In genomic region chr16:19717781-19718623, GRCh38 we compare ENCODE assay signal across 1 cellular context.
A peak's percentile ranks its signal among the peaks of the same experiment; 100 is the strongest.
TF ChIP-seq lines count a peak whose summit lies in the region.

Gene IQCK, plus strand, starts transcription at chr16:19718271. Its CDS starts 36 bp downstream, at chr16:19718307.
Gene KNOP1, minus strand, starts transcription at chr16:19718227. Its CDS starts 3,192 bp downstream, at chr16:19715035.

TF ChIP-seq in HepG2, 621 proteins besides CTCF, POLR2A, EP300 and RAD21 (continued from another document and continues in another):
- TF ChIP-seq HMGXB4 (CRISPR knock-in tag; IDR thresholded peaks at IDR 0.05; ENCODE audit: borderline replicate concordance in 1 of 2, low read depth in 1 of 2) (peak; percentile 77 to 92; a peak in 3 of 4 replicates), ETS1 (CRISPR knock-in tag; IDR thresholded peaks at IDR 0.05) (no peak), RFX5 (IDR thresholded peaks at IDR 0.05; ENCODE audit: low read depth, low read length) (no peak), ZNF7 (CRISPR knock-in tag; IDR thresholded peaks at IDR 0.05) (no peak), ARHGAP35 (CRISPR knock-in tag; IDR thresholded peaks at IDR 0.05; ENCODE audit: borderline replicate concordance) (peak; percentile 86; the same call in 1 of the 2 replicates), ZSCAN21 (CRISPR knock-in tag; IDR thresholded peaks at IDR 0.05; ENCODE audit: borderline replicate concordance) (peak; percentile 82; the same call in 1 of the 2 replicates), MED13 (CRISPR knock-in tag; IDR thresholded peaks at IDR 0.05) (peak; percentile 95), ZNF839 (CRISPR knock-in tag; IDR thresholded peaks at IDR 0.05; ENCODE audit: borderline replicate concordance) (peak; percentile 97), SIX4 (CRISPR knock-in tag; IDR thresholded peaks at IDR 0.05) (peak; percentile 34; the same call in 1 of the 2 replicates), ZNF138 (CRISPR knock-in tag; IDR thresholded peaks at IDR 0.05; ENCODE audit: low read depth) (peak; percentile 83), ZNF292 (CRISPR knock-in tag; IDR thresholded peaks at IDR 0.05; ENCODE audit: borderline replicate concordance, low read depth) (peak; percentile 81), DNMT1 (CRISPR knock-in tag; IDR thresholded peaks at IDR 0.05) (no peak; the same call in none of the 2 replicates), ZNF775 (CRISPR knock-in tag; IDR thresholded peaks at IDR 0.05; ENCODE audit: borderline replicate concordance) (peak; percentile 86; the same call in 1 of the 2 replicates), ZNF10 (CRISPR knock-in tag; IDR thresholded peaks at IDR 0.05; ENCODE audit: borderline replicate concordance, low read depth) (0 out of 2 replicates have a peak, but pooled peaks have one; percentile 25), ZNF576 (CRISPR knock-in tag; IDR thresholded peaks at IDR 0.05) (peak; percentile 28; the same call in 1 of the 2 replicates), BCL3 (CRISPR knock-in tag; IDR thresholded peaks at IDR 0.05) (peak; percentile 98), EEA1 (CRISPR knock-in tag; IDR thresholded peaks at IDR 0.05; ENCODE audit: borderline replicate concordance) (no peak), MXI1 (IDR thresholded peaks at IDR 0.05; ENCODE audit: borderline replicate concordance, low read depth, low read length) (peak; percentile 100), ZNF205 (CRISPR knock-in tag; IDR thresholded peaks at IDR 0.05) (peak; percentile 94), ZNF24 (IDR thresholded peaks at IDR 0.05) (no peak), RBAK (CRISPR knock-in tag; IDR thresholded peaks at IDR 0.05) (peak; percentile 36; the same call in 1 of the 2 replicates), HNF4A (CRISPR knock-in tag; IDR thresholded peaks at IDR 0.05) (peak; percentile 55), SP140L (CRISPR knock-in tag; IDR thresholded peaks at IDR 0.05; ENCODE audit: borderline replicate concordance) (no peak), SRF (IDR thresholded peaks at IDR 0.05; ENCODE audit: low read depth, low read length) (no peak), SATB2 (CRISPR knock-in tag; IDR thresholded peaks at IDR 0.05) (peak; percentile 59), NFYC (CRISPR knock-in tag; IDR thresholded peaks at IDR 0.05) (peak; percentile 16; the same call in 1 of the 2 replicates), EHMT2 (IDR thresholded peaks at IDR 0.05; ENCODE audit: borderline replicate concordance, low read depth, low read length) (no peak), ZNF232 (CRISPR knock-in tag; IDR thresholded peaks at IDR 0.05; ENCODE audit: borderline replicate concordance) (peak; percentile 93), KDM6A (CRISPR knock-in tag; IDR thresholded peaks at IDR 0.05; ENCODE audit: low read depth) (no peak), ZNF740 (CRISPR knock-in tag; IDR thresholded peaks at IDR 0.05) (no peak; the same call in 1 of the 2 replicates), PAF1 (CRISPR knock-in tag; IDR thresholded peaks at IDR 0.05) (no peak), NKX3-1 (CRISPR knock-in tag; IDR thresholded peaks at IDR 0.05) (peak; percentile 75; the same call in 1 of the 2 replicates), AHR (CRISPR knock-in tag; IDR thresholded peaks at IDR 0.05) (peak; percentile 95; the same call in 1 of the 2 replicates), XBP1 (CRISPR knock-in tag; IDR thresholded peaks at IDR 0.05) (peak; percentile 29; the same call in 1 of the 2 replicates), ZNF609 (CRISPR knock-in tag; IDR thresholded peaks at IDR 0.05; ENCODE audit: borderline replicate concordance) (peak; percentile 90), ZNF557 (CRISPR knock-in tag; IDR thresholded peaks at IDR 0.05) (0 out of 2 replicates have a peak, but pooled peaks have one; percentile 55), ZNF207 (IDR thresholded peaks at IDR 0.05; ENCODE audit: borderline replicate concordance) (no peak), HNRNPL (IDR thresholded peaks at IDR 0.05; ENCODE audit: low read depth, low read length) (peak; percentile 89), SRSF1 (optimal IDR thresholded peaks at IDR 0.05; ENCODE audit: low read depth, low read length) (peak; percentile 85)
- TF ChIP-seq, protein P1, sequence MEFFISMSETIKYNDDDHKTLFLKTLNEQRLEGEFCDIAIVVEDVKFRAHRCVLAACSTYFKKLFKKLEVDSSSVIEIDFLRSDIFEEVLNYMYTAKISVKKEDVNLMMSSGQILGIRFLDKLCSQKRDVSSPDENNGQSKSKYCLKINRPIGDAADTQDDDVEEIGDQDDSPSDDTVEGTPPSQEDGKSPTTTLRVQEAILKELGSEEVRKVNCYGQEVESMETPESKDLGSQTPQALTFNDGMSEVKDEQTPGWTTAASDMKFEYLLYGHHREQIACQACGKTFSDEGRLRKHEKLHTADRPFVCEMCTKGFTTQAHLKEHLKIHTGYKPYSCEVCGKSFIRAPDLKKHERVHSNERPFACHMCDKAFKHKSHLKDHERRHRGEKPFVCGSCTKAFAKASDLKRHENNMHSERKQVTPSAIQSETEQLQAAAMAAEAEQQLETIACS (CRISPR knock-in tag; IDR thresholded peaks at IDR 0.05) = no peak
- TF ChIP-seq, protein P2, sequence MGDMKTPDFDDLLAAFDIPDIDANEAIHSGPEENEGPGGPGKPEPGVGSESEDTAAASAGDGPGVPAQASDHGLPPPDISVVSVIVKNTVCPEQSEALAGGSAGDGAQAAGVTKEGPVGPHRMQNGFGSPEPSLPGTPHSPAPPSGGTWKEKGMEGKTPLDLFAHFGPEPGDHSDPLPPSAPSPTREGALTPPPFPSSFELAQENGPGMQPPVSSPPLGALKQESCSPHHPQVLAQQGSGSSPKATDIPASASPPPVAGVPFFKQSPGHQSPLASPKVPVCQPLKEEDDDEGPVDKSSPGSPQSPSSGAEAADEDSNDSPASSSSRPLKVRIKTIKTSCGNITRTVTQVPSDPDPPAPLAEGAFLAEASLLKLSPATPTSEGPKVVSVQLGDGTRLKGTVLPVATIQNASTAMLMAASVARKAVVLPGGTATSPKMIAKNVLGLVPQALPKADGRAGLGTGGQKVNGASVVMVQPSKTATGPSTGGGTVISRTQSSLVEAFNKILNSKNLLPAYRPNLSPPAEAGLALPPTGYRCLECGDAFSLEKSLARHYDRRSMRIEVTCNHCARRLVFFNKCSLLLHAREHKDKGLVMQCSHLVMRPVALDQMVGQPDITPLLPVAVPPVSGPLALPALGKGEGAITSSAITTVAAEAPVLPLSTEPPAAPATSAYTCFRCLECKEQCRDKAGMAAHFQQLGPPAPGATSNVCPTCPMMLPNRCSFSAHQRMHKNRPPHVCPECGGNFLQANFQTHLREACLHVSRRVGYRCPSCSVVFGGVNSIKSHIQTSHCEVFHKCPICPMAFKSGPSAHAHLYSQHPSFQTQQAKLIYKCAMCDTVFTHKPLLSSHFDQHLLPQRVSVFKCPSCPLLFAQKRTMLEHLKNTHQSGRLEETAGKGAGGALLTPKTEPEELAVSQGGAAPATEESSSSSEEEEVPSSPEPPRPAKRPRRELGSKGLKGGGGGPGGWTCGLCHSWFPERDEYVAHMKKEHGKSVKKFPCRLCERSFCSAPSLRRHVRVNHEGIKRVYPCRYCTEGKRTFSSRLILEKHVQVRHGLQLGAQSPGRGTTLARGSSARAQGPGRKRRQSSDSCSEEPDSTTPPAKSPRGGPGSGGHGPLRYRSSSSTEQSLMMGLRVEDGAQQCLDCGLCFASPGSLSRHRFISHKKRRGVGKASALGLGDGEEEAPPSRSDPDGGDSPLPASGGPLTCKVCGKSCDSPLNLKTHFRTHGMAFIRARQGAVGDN (CRISPR knock-in tag; IDR thresholded peaks at IDR 0.05) = peak; percentile 98
- TF ChIP-seq, protein P3, sequence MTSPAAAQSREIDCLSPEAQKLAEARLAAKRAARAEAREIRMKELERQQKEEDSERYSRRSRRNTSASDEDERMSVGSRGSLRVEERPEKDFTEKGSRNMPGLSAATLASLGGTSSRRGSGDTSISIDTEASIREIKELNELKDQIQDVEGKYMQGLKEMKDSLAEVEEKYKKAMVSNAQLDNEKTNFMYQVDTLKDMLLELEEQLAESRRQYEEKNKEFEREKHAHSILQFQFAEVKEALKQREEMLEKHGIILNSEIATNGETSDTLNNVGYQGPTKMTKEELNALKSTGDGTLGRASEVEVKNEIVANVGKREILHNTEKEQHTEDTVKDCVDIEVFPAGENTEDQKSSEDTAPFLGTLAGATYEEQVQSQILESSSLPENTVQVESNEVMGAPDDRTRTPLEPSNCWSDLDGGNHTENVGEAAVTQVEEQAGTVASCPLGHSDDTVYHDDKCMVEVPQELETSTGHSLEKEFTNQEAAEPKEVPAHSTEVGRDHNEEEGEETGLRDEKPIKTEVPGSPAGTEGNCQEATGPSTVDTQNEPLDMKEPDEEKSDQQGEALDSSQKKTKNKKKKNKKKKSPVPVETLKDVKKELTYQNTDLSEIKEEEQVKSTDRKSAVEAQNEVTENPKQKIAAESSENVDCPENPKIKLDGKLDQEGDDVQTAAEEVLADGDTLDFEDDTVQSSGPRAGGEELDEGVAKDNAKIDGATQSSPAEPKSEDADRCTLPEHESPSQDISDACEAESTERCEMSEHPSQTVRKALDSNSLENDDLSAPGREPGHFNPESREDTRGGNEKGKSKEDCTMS (CRISPR knock-in tag; conservative IDR thresholded peaks at IDR 0.05) = no peak
- TF ChIP-seq, protein P4, sequence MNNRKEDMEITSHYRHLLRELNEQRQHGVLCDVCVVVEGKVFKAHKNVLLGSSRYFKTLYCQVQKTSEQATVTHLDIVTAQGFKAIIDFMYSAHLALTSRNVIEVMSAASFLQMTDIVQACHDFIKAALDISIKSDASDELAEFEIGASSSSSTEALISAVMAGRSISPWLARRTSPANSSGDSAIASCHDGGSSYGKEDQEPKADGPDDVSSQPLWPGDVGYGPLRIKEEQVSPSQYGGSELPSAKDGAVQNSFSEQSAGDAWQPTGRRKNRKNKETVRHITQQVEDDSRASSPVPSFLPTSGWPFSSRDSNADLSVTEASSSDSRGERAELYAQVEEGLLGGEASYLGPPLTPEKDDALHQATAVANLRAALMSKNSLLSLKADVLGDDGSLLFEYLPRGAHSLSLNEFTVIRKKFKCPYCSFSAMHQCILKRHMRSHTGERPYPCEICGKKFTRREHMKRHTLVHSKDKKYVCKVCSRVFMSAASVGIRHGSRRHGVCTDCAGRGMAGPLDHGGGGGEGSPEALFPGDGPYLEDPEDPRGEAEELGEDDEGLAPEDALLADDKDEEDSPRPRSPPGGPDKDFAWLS (CRISPR knock-in tag; IDR thresholded peaks at IDR 0.05; ENCODE audit: borderline replicate concordance) = peak; percentile 95
